ENCODE assay signal across 16 cellular contexts in the genomic region with DNA sequence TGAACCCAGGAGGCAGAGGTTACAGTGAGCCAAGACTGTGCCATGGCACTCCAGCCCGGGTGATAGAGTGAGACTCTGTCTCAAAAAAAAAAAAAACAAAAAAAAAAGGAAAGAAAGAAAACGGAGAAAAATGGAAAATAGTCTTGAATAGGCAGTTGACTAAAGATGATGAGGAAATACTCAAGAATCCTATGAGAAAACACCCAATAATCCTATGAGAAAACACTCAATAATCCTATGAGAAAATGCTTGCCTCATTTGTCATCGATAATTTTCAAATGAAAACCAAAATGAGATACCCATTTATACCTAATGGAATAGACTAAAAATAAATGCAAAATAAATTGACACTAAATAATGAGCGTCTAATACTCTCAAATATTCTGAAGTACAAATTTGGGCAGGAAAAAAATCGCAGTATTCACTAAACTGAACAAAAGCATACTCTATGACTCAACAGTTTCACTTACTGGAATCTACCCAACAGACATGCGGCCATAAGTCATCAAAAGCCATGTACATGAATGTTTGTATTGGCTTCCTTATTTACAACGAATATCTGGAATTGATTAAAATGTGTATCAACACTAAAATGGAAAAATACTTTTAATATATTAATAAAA.
DNase-seq lines count a peak whose midpoint lies in the region; ATAC-seq and TF ChIP-seq lines count a peak whose summit lies in the region.
"Had no signal": no experiment of that assay in that cellular context is flagged by ENCODE, and none has a peak within 500 bp of the region (broad histone marks: within the 10 kb centered on the region; RNA-seq: fewer than 3 reads in every experiment).

No MANE protein-coding gene starts in this region.

- peak; percentile 84 for DNase-seq in EL
- DNase-seq in RPMI7951 (ENCODE audit: low read depth) = peak; percentile 83
- peak; percentile 60 for DNase-seq in dedifferentiated amniotic fluid mesenchymal stem cell (ENCODE audit: extremely low spot score)
- no peak for DNase-seq in osteocyte (ENCODE audit: extremely low spot score, unreplicated experiment)
- no peak for DNase-seq in NCI-H748 (lab: John Stamatoyannopoulos, UW; ENCODE audit: unreplicated experiment)
- no peak for DNase-seq in NCI-H82 treated with DMSO at 0.1 percent for 48 hours (lab: John Stamatoyannopoulos, UW; ENCODE audit: unreplicated experiment)
- DNase-seq in activated CD8-positive, alpha-beta memory T cell treated with anti-CD3 and anti-CD28 coated beads, Interleukin-2, amount 50 U/mL, for 48 hours = no peak
- DNase-seq: activated CD4-positive, alpha-beta memory T cell treated with anti-CD3 and anti-CD28 coated beads for 36 hours; adrenal gland; BE2C; gastrocnemius medialis; NCI-H2029 treated with DMSO at 0.1 percent for 48 hours; NCI-H510A treated with DMSO at 0.1 percent for 48 hours; OCI-M1 had no signal

- H3K27ac Mint-ChIP-seq in osteocyte (ENCODE audit: unreplicated experiment) = peak overlapping the region; percentile 85
- H3K27ac Mint-ChIP-seq: activated CD4-positive, alpha-beta memory T cell treated with anti-CD3 and anti-CD28 coated beads for 36 hours; natural killer cell treated with Interleukin-12 subunit alpha and Interleukin-12 subunit beta and Interleukin-15 and Interleukin-18, amount 100 ng/mL, for 72 hours had no signal

- no peak for TF ChIP-seq CTCF in osteocyte (IDR thresholded peaks at IDR 0.05)

- peaks cover 54% of the 10 kb centered on the region for H3K4me1 Mint-ChIP-seq in osteocyte (ENCODE audit: unreplicated experiment)

- H3K4me3 Mint-ChIP-seq in osteocyte (ENCODE audit: unreplicated experiment) = no peak overlapping the region
- H3K4me3 Mint-ChIP-seq: activated CD4-positive, alpha-beta memory T cell treated with anti-CD3 and anti-CD28 coated beads for 36 hours; natural killer cell treated with Interleukin-12 subunit alpha and Interleukin-12 subunit beta and Interleukin-15 and Interleukin-18, amount 100 ng/mL, for 72 hours had no signal

- no peaks in the 10 kb centered on the region for H3K27me3 Mint-ChIP-seq in osteocyte (ENCODE audit: unreplicated experiment)
- H3K27me3 Mint-ChIP-seq: activated CD4-positive, alpha-beta memory T cell treated with anti-CD3 and anti-CD28 coated beads for 36 hours; natural killer cell treated with Interleukin-12 subunit alpha and Interleukin-12 subunit beta and Interleukin-15 and Interleukin-18, amount 100 ng/mL, for 72 hours had no signal

- H3K36me3 Mint-ChIP-seq in osteocyte (ENCODE audit: unreplicated experiment) = peaks cover 4% of the 10 kb centered on the region
- H3K36me3 Mint-ChIP-seq: activated CD4-positive, alpha-beta memory T cell treated with anti-CD3 and anti-CD28 coated beads for 36 hours; natural killer cell treated with Interleukin-12 subunit alpha and Interleukin-12 subunit beta and Interleukin-15 and Interleukin-18, amount 100 ng/mL, for 72 hours had no signal

- peaks cover 5% of the 10 kb centered on the region for H3K9me3 Mint-ChIP-seq in osteocyte (ENCODE audit: unreplicated experiment)

- ATAC-seq in HG02623 (IDR thresholded peaks at IDR 0.05; ENCODE audit: unreplicated experiment) = no peak
- ATAC-seq: gastrocnemius medialis; natural killer cell treated with Interleukin-12 subunit alpha and Interleukin-12 subunit beta and Interleukin-15 and Interleukin-18, amount 100 ng/mL, for 72 hours had no signal

Comparison
In these comparisons a context has a peak if more than half of its experiments do, and no peak if none do; other contexts are left out.
1. DNase-seq: peak in EL (single experiment), RPMI7951 (single experiment) and dedifferentiated amniotic fluid mesenchymal stem cell (single experiment); none in osteocyte (single experiment), NCI-H748 (single experiment), NCI-H82 treated with DMSO at 0.1 percent for 48 hours (single experiment) and activated CD8-positive, alpha-beta memory T cell treated with anti-CD3 and anti-CD28 coated beads, Interleukin-2, amount 50 U/mL, for 48 hours (single experiment).